Comparison of ENCODE assay signal across 24 cellular contexts in genomic region chrX:69018416-69019072, GRCh38.
"Had no signal": no experiment of that assay in that cellular context is flagged by ENCODE, and none has a peak within 500 bp of the region (broad histone marks: within the 10 kb centered on the region; RNA-seq: fewer than 3 reads in every experiment).

No MANE protein-coding gene starts in this region.

- H3K27me3 ChIP-seq: body of pancreas, cardiac muscle cell, esophagus squamous epithelium, gastrocnemius medialis, transverse colon had no signal

- H3K36me3 Mint-ChIP-seq: stimulated activated naive B cell treated with anti-CD40 and anti-IgM and Interleukin-4, amounts not matched to agents 10 μg/mL and 1 μg/mL and 100 μg/mL, for 72 hours; T-cell had no signal

- ATAC-seq: activated CD4-positive, CD25-positive, alpha-beta regulatory T cell treated with anti-CD3 and anti-CD28 coated beads, Interleukin-2, amount 50 U/mL, for 24 hours; activated CD8-positive, alpha-beta T cell treated with anti-CD3 and anti-CD28 coated beads, Interleukin-2, amount 10 ng/mL, durations not matched to agents 7 days and 5 days; activated naive CD8-positive, alpha-beta T cell treated with anti-CD3 and anti-CD28 coated beads, Interleukin-2, amount 50 U/mL, for 24 hours; body of pancreas; gastrocnemius medialis; stimulated activated naive B cell treated with anti-CD40 and anti-IgM and Interleukin-4, amounts not matched to agents 10 μg/mL and 1 μg/mL and 100 μg/mL, for 72 hours; T-cell had no signal

- H3K27ac ChIP-seq: body of pancreas, cardiac muscle cell, esophagus squamous epithelium, gastrocnemius medialis, transverse colon, VCaP had no signal

- H3K36me3 ChIP-seq: cardiac muscle cell, esophagus squamous epithelium, gastrocnemius medialis, heart left ventricle, transverse colon had no signal

- H3K27ac Mint-ChIP-seq: activated CD4-positive, alpha-beta T cell treated with anti-CD3 and anti-CD28 coated beads, Interleukin-2, amount 10 ng/mL, durations not matched to agents 7 days and 5 days; activated CD8-positive, alpha-beta T cell treated with anti-CD3 and anti-CD28 coated beads, Interleukin-2, amount 10 ng/mL, durations not matched to agents 7 days and 5 days; activated naive CD8-positive, alpha-beta T cell treated with anti-CD3 and anti-CD28 coated beads, Interleukin-2, amount 50 U/mL, for 24 hours; activated T-helper 1 cell treated with anti-CD3 and anti-CD28 coated beads, Interleukin-12 subunit alpha, Interleukin-12 subunit beta, Interleukin-2, Interleukin-4 antibody, amounts not matched to agents 30 ng/mL and 10 ng/mL and 1 ng/mL, durations not matched to agents 14 hours and 24 hours and 36 hours; dendritic cell treated with granulocyte-macrophage colony-stimulating factor and Interleukin-4, amounts not matched to agents 40 ng/mL and 50 ng/mL, for 4 days; nephron; stimulated activated naive B cell treated with anti-CD40 and anti-IgM and Interleukin-4, amounts not matched to agents 10 μg/mL and 1 μg/mL and 100 μg/mL, for 72 hours; T-cell; T-helper 2 cell treated with Interferon-gamma antibody and Interleukin-4, amounts not matched to agents 5 μg/mL and 100 μg/mL, for 36 hours had no signal

- H3K4me3 ChIP-seq: body of pancreas, cardiac muscle cell, esophagus squamous epithelium, gastrocnemius medialis, heart left ventricle, transverse colon had no signal

- H3K9me3 Mint-ChIP-seq: activated CD4-positive, alpha-beta T cell treated with anti-CD3 and anti-CD28 coated beads, Interleukin-2, amount 10 ng/mL, durations not matched to agents 7 days and 5 days; activated naive CD8-positive, alpha-beta T cell treated with anti-CD3 and anti-CD28 coated beads, Interleukin-2, amount 50 U/mL, for 24 hours; activated T-helper 1 cell treated with anti-CD3 and anti-CD28 coated beads, Interleukin-12 subunit alpha, Interleukin-12 subunit beta, Interleukin-2, Interleukin-4 antibody, amounts not matched to agents 30 ng/mL and 10 ng/mL and 1 ng/mL, durations not matched to agents 14 hours and 24 hours and 36 hours; dendritic cell treated with granulocyte-macrophage colony-stimulating factor and Interleukin-4, amounts not matched to agents 40 ng/mL and 50 ng/mL, for 4 days; stimulated activated naive B cell treated with anti-CD40 and anti-IgM and Interleukin-4, amounts not matched to agents 10 μg/mL and 1 μg/mL and 100 μg/mL, for 72 hours; T-cell; T-helper 2 cell treated with Interferon-gamma antibody and Interleukin-4, amounts not matched to agents 5 μg/mL and 100 μg/mL, for 36 hours had no signal

- H3K9me3 ChIP-seq: body of pancreas, esophagus squamous epithelium, gastrocnemius medialis, heart left ventricle, transverse colon had no signal

- H3K27me3 Mint-ChIP-seq: activated CD4-positive, alpha-beta T cell treated with anti-CD3 and anti-CD28 coated beads, Interleukin-2, amount 10 ng/mL, durations not matched to agents 7 days and 5 days; activated naive CD8-positive, alpha-beta T cell treated with anti-CD3 and anti-CD28 coated beads, Interleukin-2, amount 50 U/mL, for 24 hours; dendritic cell treated with granulocyte-macrophage colony-stimulating factor and Interleukin-4, amounts not matched to agents 40 ng/mL and 50 ng/mL, for 4 days had no signal

- H3K4me1 ChIP-seq: body of pancreas, transverse colon had no signal

- H3K4me3 Mint-ChIP-seq: activated CD4-positive, alpha-beta T cell treated with anti-CD3 and anti-CD28 coated beads, Interleukin-2, amount 10 ng/mL, durations not matched to agents 7 days and 5 days; activated CD8-positive, alpha-beta T cell treated with anti-CD3 and anti-CD28 coated beads, Interleukin-2, amount 10 ng/mL, durations not matched to agents 7 days and 5 days; activated naive CD8-positive, alpha-beta T cell treated with anti-CD3 and anti-CD28 coated beads, Interleukin-2, amount 50 U/mL, for 24 hours; activated T-helper 1 cell treated with anti-CD3 and anti-CD28 coated beads, Interleukin-12 subunit alpha, Interleukin-12 subunit beta, Interleukin-2, Interleukin-4 antibody, amounts not matched to agents 30 ng/mL and 10 ng/mL and 1 ng/mL, durations not matched to agents 14 hours and 24 hours and 36 hours; dendritic cell treated with granulocyte-macrophage colony-stimulating factor and Interleukin-4, amounts not matched to agents 40 ng/mL and 50 ng/mL, for 4 days; nephron; stimulated activated naive B cell treated with anti-CD40 and anti-IgM and Interleukin-4, amounts not matched to agents 10 μg/mL and 1 μg/mL and 100 μg/mL, for 72 hours; T-cell; T-helper 2 cell treated with Interferon-gamma antibody and Interleukin-4, amounts not matched to agents 5 μg/mL and 100 μg/mL, for 36 hours had no signal

- H3K4me1 Mint-ChIP-seq: activated CD4-positive, alpha-beta T cell treated with anti-CD3 and anti-CD28 coated beads, Interleukin-2, amount 10 ng/mL, durations not matched to agents 7 days and 5 days; activated naive CD8-positive, alpha-beta T cell treated with anti-CD3 and anti-CD28 coated beads, Interleukin-2, amount 50 U/mL, for 24 hours; stimulated activated naive B cell treated with anti-CD40 and anti-IgM and Interleukin-4, amounts not matched to agents 10 μg/mL and 1 μg/mL and 100 μg/mL, for 72 hours; T-cell had no signal

- DNase-seq: activated CD4-positive, alpha-beta T cell treated with anti-CD3 and anti-CD28 coated beads, Interleukin-2, amount 10 ng/mL, durations not matched to agents 7 days and 5 days; activated CD8-positive, alpha-beta T cell treated with anti-CD3 and anti-CD28 coated beads, Interleukin-2, amount 10 ng/mL, durations not matched to agents 7 days and 5 days; activated gamma-delta T cell; activated naive CD4-positive, alpha-beta T cell treated with anti-CD3 and anti-CD28 coated beads, Interleukin-2, amount 50 U/mL, for 16 hours; activated naive CD8-positive, alpha-beta T cell treated with anti-CD3 and anti-CD28 coated beads, Interleukin-2, amount 50 U/mL, for 24 hours; anterior cingulate cortex; body of pancreas; effector memory CD4-positive, alpha-beta T cell; esophagus squamous epithelium; gastrocnemius medialis; heart left ventricle; left cardiac atrium; stimulated activated CD4-positive, alpha-beta T cell treated with anti-CD3 and anti-CD28 coated beads, Interleukin-2, amount 100 ng/mL, for 48 hours; stimulated activated CD8-positive, alpha-beta memory T cell treated with anti-CD3 and anti-CD28 coated beads, Interleukin-4, amount 100 ng/mL, for 48 hours; stimulated activated naive B cell treated with anti-CD40 and anti-IgM and Interleukin-4, amounts not matched to agents 10 μg/mL and 1 μg/mL and 100 μg/mL, for 72 hours; T-cell; transverse colon had no signal
